Comparison of ENCODE assay signal across 8 cellular contexts in genomic region chr1:62912028-62912638, GRCh38.
A peak's percentile ranks its signal among the peaks of the same experiment; 100 is the strongest.
DNase-seq lines count a peak whose midpoint lies in the region; ATAC-seq and TF ChIP-seq lines count a peak whose summit lies in the region.

No MANE protein-coding gene starts in this region.

- H3K4me1 ChIP-seq in PC-3 (ENCODE audit: insufficient read depth, low read length) (no peaks in the 10 kb centered on the region), neuronal stem cell (ENCODE audit: control insufficient read depth in 2 of 2, insufficient read depth in 1 of 2, low read depth in 1 of 2, low read length in 2 of 2) (no peaks in the 10 kb centered on the region)

- H4K20me1 ChIP-seq in PC-3 (ENCODE audit: low read length): no peaks in the 10 kb centered on the region

- no peak overlapping the region for H3K4me2 ChIP-seq in PC-3 (ENCODE audit: low read length)
- H3K4me2 ChIP-seq in neuronal stem cell (ENCODE audit: insufficient read depth, low read length, poor library complexity, severe bottlenecking): no peak overlapping the region

- H3K4me3 ChIP-seq in GM12875 (ENCODE audit: low read depth, low read length) (no peak overlapping the region), PC-3 (ENCODE audit: low read length) (no peak overlapping the region), foreskin fibroblast (ENCODE audit: low read depth in 1 of 2, low read length in 2 of 2) (no peak overlapping the region), neuronal stem cell (ENCODE audit: low read length in 2 of 2) (no peak overlapping the region)

- peaks cover 38% of the 10 kb centered on the region for H3K27me3 ChIP-seq in PC-3 (ENCODE audit: low read length)
- H3K27me3 ChIP-seq in neuronal stem cell (ENCODE audit: control insufficient read depth in 3 of 3, insufficient read depth in 3 of 3, low read depth in 1 of 3, low read length in 3 of 3): peaks cover 0 to 17% (median 0%) of the 10 kb centered on the region in 3 experiments

- H2AFZ ChIP-seq in PC-3 (ENCODE audit: low read length) (no peak overlapping the region), neuronal stem cell (ENCODE audit: low read length) (no peak overlapping the region)

- ATAC-seq in PC-3 (peak; percentile 40; the same call in 1 of the 2 replicates), HG02588 (IDR thresholded peaks at IDR 0.05; ENCODE audit: unreplicated experiment) (no peak), HG02885 (IDR thresholded peaks at IDR 0.05; ENCODE audit: poor library complexity, unreplicated experiment) (no peak)

- H3K9me3 ChIP-seq in PC-3 (ENCODE audit: low read length) (no peaks in the 10 kb centered on the region), neuronal stem cell (replicated peaks in 1 of 2; ENCODE audit: control insufficient read depth in 2 of 2, insufficient read depth in 1 of 2, low read depth in 1 of 2, low read length in 2 of 2) (no peaks in the 10 kb centered on the region)

- no peaks in the 10 kb centered on the region for H3K79me1 ChIP-seq in neuronal stem cell (ENCODE audit: low read depth, low read length)

- POLR2A ChIA-PET in PC-3 (lab: Charles Lee; ENCODE audit: unreplicated experiment): no interaction called here

- no peak overlapping the region for H2BK15ac ChIP-seq in neuronal stem cell (ENCODE audit: low read length)

- H3K9ac ChIP-seq in PC-3 (ENCODE audit: low read length) (no peak overlapping the region), neuronal stem cell (ENCODE audit: low read depth, low read length, poor library complexity) (no peak overlapping the region)

- no peak overlapping the region for H3K23ac ChIP-seq in neuronal stem cell (ENCODE audit: low read depth, low read length, poor library complexity)

- H3K4ac ChIP-seq in neuronal stem cell (ENCODE audit: low read length): no peak overlapping the region

- no peak overlapping the region for H4K8ac ChIP-seq in neuronal stem cell (ENCODE audit: low read depth, low read length)

- H4K91ac ChIP-seq in neuronal stem cell (ENCODE audit: low read depth, low read length, poor library complexity): no peak overlapping the region

- no peak overlapping the region for H2BK5ac ChIP-seq in neuronal stem cell (ENCODE audit: low read length)

- H3F3A ChIP-seq in PC-3 (ENCODE audit: low read length, unreplicated experiment): no peaks in the 10 kb centered on the region

- CTCF ChIA-PET in PC-3 (lab: Charles Lee): no interaction called here

- intact Hi-C loops in PC-3 (cut with micrococcal nuclease): loop anchor here (10.0 kb wide), 1 partner anchor 1333 kb away; no protein-coding TSS in a partner anchor

- H3K36me3 ChIP-seq in PC-3 (ENCODE audit: low read depth, low read length) (no peaks in the 10 kb centered on the region), neuronal stem cell (replicated peaks in 1 of 2; ENCODE audit: control insufficient read depth in 2 of 2, insufficient read depth in 2 of 2, low read length in 2 of 2) (no peaks in the 10 kb centered on the region)

- H3K27ac ChIP-seq in PC-3 (ENCODE audit: low read length) (no peak overlapping the region), neuronal stem cell (replicated peaks; ENCODE audit: low read length) (no peak overlapping the region)

- no peaks in the 10 kb centered on the region for H3K9me2 ChIP-seq in PC-3 (replicated peaks; ENCODE audit: low read length)

- H3K14ac ChIP-seq in neuronal stem cell (ENCODE audit: low read length): no peak overlapping the region

- H2BK120ac ChIP-seq in neuronal stem cell (ENCODE audit: low read depth, low read length): no peak overlapping the region

- TF ChIP-seq CTCF in GM12875 (IDR thresholded peaks at IDR 0.05; ENCODE audit: borderline replicate concordance, insufficient read depth, low read depth, low read length) (peak; percentile 61; the same call in 1 of the 2 replicates), PC-3 (conservative IDR thresholded peaks at IDR 0.05; ENCODE audit: low read depth, low read length) (peak; percentile 88), foreskin fibroblast (IDR thresholded peaks at IDR 0.05; ENCODE audit: low read depth, low read length) (peak; percentile 78)

- H3K79me2 ChIP-seq in PC-3 (ENCODE audit: low read length): no peaks in the 10 kb centered on the region

- DNase-seq in A172 (ENCODE audit: low spot score) (peak; percentile 14), PC-3 (peak; percentile 57), foreskin fibroblast (peak; percentile 13 to 60), neuronal stem cell (ENCODE audit: low spot score) (no peak), HuH-7.5 (ENCODE audit: low spot score) (no peak)

- H2BK12ac ChIP-seq in neuronal stem cell (ENCODE audit: low read length): no peak overlapping the region

- no peak overlapping the region for H2AK5ac ChIP-seq in neuronal stem cell (ENCODE audit: low read depth, low read length)

- no TSS peak for BruUV-seq in PC-3 (replicated peaks; lab: Mats Ljungman, UMichigan)

- no peak overlapping the region for H3K18ac ChIP-seq in neuronal stem cell (ENCODE audit: low read length)

Comparison
In these comparisons a context has a peak if more than half of its experiments do, and no peak if none do; other contexts are left out.
1. DNase-seq: peak in A172 (single experiment), PC-3 (single experiment) and foreskin fibroblast (2 of 2); none in neuronal stem cell (single experiment) and HuH-7.5 (single experiment).
2. Peak in every context shown above with its lines, with median percentiles within 50 percentile points of each other: CTCF ChIP-seq.